In genomic region chr2:105238664-105239240, GRCh38 we compare ENCODE assay signal across 23 cellular contexts. TPM values are rescaled to one million over a fixed set of nuclear protein-coding genes. Genes with fewer than 3 reads are reported as not detected.
A peak's percentile ranks its signal among the peaks of the same experiment; 100 is the strongest.
DNase-seq lines count a peak whose midpoint lies in the region; ATAC-seq and TF ChIP-seq lines count a peak whose summit lies in the region.
"Had no signal": no experiment of that assay in that cellular context is flagged by ENCODE, and none has a peak within 500 bp of the region (broad histone marks: within the 10 kb centered on the region; RNA-seq: fewer than 3 reads in every experiment).

No MANE protein-coding gene starts in this region.

- no peaks in the 10 kb centered on the region for H3K79me1 ChIP-seq in H9 (ENCODE audit: insufficient read depth, low read depth, low read length, poor library complexity, severe bottlenecking)

- no peaks in the 10 kb centered on the region; a peak in 1 of 5 replicates for H3K9me3 Mint-ChIP-seq in H9
- H3K9me3 Mint-ChIP-seq: CD4-positive, alpha-beta T cell; immature natural killer cell; neural crest cell; stimulated activated naive CD8-positive, alpha-beta T cell treated with anti-CD3 and anti-CD28 coated beads, Interleukin-15, Interleukin-2, amounts not matched to agents 100 ng/mL and 50 ng/mL, for 24 hours had no signal

- H3K36me3 ChIP-seq in SJSA1, result no peaks in the 10 kb centered on the region
- H3K36me3 ChIP-seq in iPS-18a (ENCODE audit: control insufficient read depth, low read depth, low read length), result no peaks in the 10 kb centered on the region
- H3K36me3 ChIP-seq: heart right ventricle, left ventricle myocardium inferior, thyroid gland had no signal

- no CpG with 5 or more reads among the region's 14 CpGs for WGBS in H9 (ENCODE audit: extremely low coverage, insufficient read length, low lambda C conversion rate)

- no peak overlapping the region for H3T11ph ChIP-seq in H9 (ENCODE audit: low read length)

- no peak overlapping the region for H2AK5ac ChIP-seq in H9 (ENCODE audit: insufficient read length, low read length)

- H3K36me3 Mint-ChIP-seq in H9 (ENCODE audit: insufficient read depth in 1 of 3, low read depth in 3 of 3), result no peaks in the 10 kb centered on the region; a peak in 1 of 7 replicates
- H3K36me3 Mint-ChIP-seq: immature natural killer cell had no signal

- H3K4me1 ChIP-seq in H9 (ENCODE audit: insufficient read depth, low read length), result no peaks in the 10 kb centered on the region
- H3K4me1 ChIP-seq in SJSA1 (replicated peaks), result peaks cover 30% of the 10 kb centered on the region
- no peaks in the 10 kb centered on the region for H3K4me1 ChIP-seq in iPS-18a (ENCODE audit: control insufficient read depth, low read depth, low read length)
- H3K4me1 ChIP-seq: left ventricle myocardium inferior had no signal

- no peak overlapping the region for H4K91ac ChIP-seq in H9 (ENCODE audit: insufficient read length, low read depth, low read length)

- H2BK120ac ChIP-seq in H9 (ENCODE audit: low read depth, low read length, poor library complexity, severe bottlenecking), result no peak overlapping the region

- no peaks in the 10 kb centered on the region for H3K27me3 ChIP-seq in H9 (ENCODE audit: insufficient read depth, low read length)
- no peaks in the 10 kb centered on the region for H3K27me3 ChIP-seq in SJSA1 (replicated peaks)
- peaks cover 6% of the 10 kb centered on the region for H3K27me3 ChIP-seq in iPS-18a (ENCODE audit: control insufficient read depth, insufficient read depth, low read length)
- H3K27me3 ChIP-seq: thyroid gland had no signal

- H4K8ac ChIP-seq in H9 (replicated peaks; ENCODE audit: insufficient read length, low read depth, low read length), result no peak overlapping the region

- H3K79me2 ChIP-seq in H9 (ENCODE audit: insufficient read depth, low read length), result no peaks in the 10 kb centered on the region

- H3K14ac ChIP-seq in H9 (ENCODE audit: insufficient read depth, low read length), result no peak overlapping the region

- H2BK20ac ChIP-seq in H9 (ENCODE audit: low read depth, low read length, poor library complexity, severe bottlenecking), result no peak overlapping the region

- H3K27ac Mint-ChIP-seq in H9, result 0 out of 7 replicates have a peak overlapping the region, but pooled peaks of 1 of the 3 experiments have one; percentile 57
- H3K27ac Mint-ChIP-seq: activated CD8-positive, alpha-beta T cell treated with anti-CD3 and anti-CD28 coated beads, Interleukin-2, amount 10 ng/mL, durations not matched to agents 7 days and 5 days; CD4-positive, alpha-beta T cell; immature natural killer cell; stimulated activated naive CD8-positive, alpha-beta T cell treated with anti-CD3 and anti-CD28 coated beads, Interleukin-15, Interleukin-2, amounts not matched to agents 100 ng/mL and 50 ng/mL, for 24 hours had no signal

- H2AFZ ChIP-seq in H9 (ENCODE audit: low read length), result no peak overlapping the region

- no peaks in the 10 kb centered on the region for H3K23me2 ChIP-seq in H9 (ENCODE audit: insufficient read length, low read depth, low read length, poor library complexity, severe bottlenecking)

- no peak overlapping the region for H3K9ac ChIP-seq in H9 (ENCODE audit: extremely low read depth, insufficient read length, low read length)
- no peak overlapping the region for H3K9ac ChIP-seq in iPS-18a (ENCODE audit: low read length)

- H2BK5ac ChIP-seq in H9 (ENCODE audit: insufficient read length, low read length), result no peak overlapping the region

- H3K4me3 Mint-ChIP-seq in H9, result peak overlapping the region; percentile 7 to 33; a peak in 2 of 5 replicates
- H3K4me3 Mint-ChIP-seq: activated CD8-positive, alpha-beta T cell treated with anti-CD3 and anti-CD28 coated beads, Interleukin-2, amount 10 ng/mL, durations not matched to agents 7 days and 5 days; CD4-positive, alpha-beta T cell; immature natural killer cell; neural crest cell; stimulated activated naive CD8-positive, alpha-beta T cell treated with anti-CD3 and anti-CD28 coated beads, Interleukin-15, Interleukin-2, amounts not matched to agents 100 ng/mL and 50 ng/mL, for 24 hours had no signal

- H3K9me3 ChIP-seq in H9 (ENCODE audit: control insufficient read depth, low read depth, low read length) (no peaks in the 10 kb centered on the region), SJSA1 (replicated peaks) (no peaks in the 10 kb centered on the region), iPS-18a (ENCODE audit: control insufficient read depth, low read depth, low read length) (no peaks in the 10 kb centered on the region)
- H3K9me3 ChIP-seq: heart right ventricle, left ventricle myocardium inferior, thyroid gland had no signal

- no peak overlapping the region for H2BK12ac ChIP-seq in H9 (ENCODE audit: insufficient read length, low read depth, low read length)

- H2BK15ac ChIP-seq in H9 (ENCODE audit: low read depth, low read length), result no peak overlapping the region

- H3K4me2 ChIP-seq in H9 (ENCODE audit: insufficient read depth, insufficient read length, low read length), result peak overlapping the region; percentile 22

- H3K23ac ChIP-seq in H9 (ENCODE audit: insufficient read length, low read depth, low read length), result no peak overlapping the region

- no peak for DNase-seq in H9
- peak; percentile 76 to 86 for DNase-seq in SJSA1 (ENCODE audit: low read depth in 1 of 2, low spot score in 2 of 2)
- peak; percentile 74 for DNase-seq in renal cortical epithelial cell (ENCODE audit: low read depth)
- no peak for DNase-seq in D341Med (ENCODE audit: low spot score)

- ATAC-seq in GM18907 (IDR thresholded peaks at IDR 0.05; ENCODE audit: unreplicated experiment), result no peak
- ATAC-seq in GM18502 (IDR thresholded peaks at IDR 0.05; ENCODE audit: poor library complexity, unreplicated experiment), result no peak
- ATAC-seq in GM19324 (IDR thresholded peaks at IDR 0.05; ENCODE audit: low FRiP score, unreplicated experiment), result no peak

- H3K4me3 ChIP-seq in SJSA1 (peak overlapping the region; percentile 5; the same call in 1 of the 2 replicates), iPS-18a (ENCODE audit: low read length) (peak overlapping the region; percentile 9)
- H3K4me3 ChIP-seq: heart right ventricle, left ventricle myocardium inferior, thyroid gland had no signal

- no peak overlapping the region for H3K4ac ChIP-seq in H9 (ENCODE audit: low read depth, low read length)

- H3K4me1 Mint-ChIP-seq in H9, result peaks cover 14 to 16% of the 10 kb centered on the region in 2 experiments

- no peak overlapping the region for H4K5ac ChIP-seq in H9 (ENCODE audit: insufficient read length, low read depth, low read length)

- no peak overlapping the region for H3K56ac ChIP-seq in H9 (ENCODE audit: insufficient read length, low read depth, low read length)

- no peak overlapping the region for H3K18ac ChIP-seq in H9 (ENCODE audit: insufficient read length, low read depth, low read length)

- no peak overlapping the region for H3K27ac ChIP-seq in H9 (ENCODE audit: insufficient read length, low read depth, low read length)
- peak overlapping the region; percentile 92 for H3K27ac ChIP-seq in SJSA1
- no peak overlapping the region for H3K27ac ChIP-seq in iPS-18a (ENCODE audit: low read length)
- H3K27ac ChIP-seq: epithelial cell of prostate, heart right ventricle, HL-60, left ventricle myocardium inferior, thyroid gland had no signal

- no peaks in the 10 kb centered on the region for H4K20me1 ChIP-seq in H9 (ENCODE audit: control insufficient read depth, insufficient read depth, insufficient read length)

- no peak for TF ChIP-seq CTCF in H9 (conservative IDR thresholded peaks at IDR 0.05)

- H3K27me3 Mint-ChIP-seq in H9 (ENCODE audit: low read depth), result peaks cover 25% of the 10 kb centered on the region
- H3K27me3 Mint-ChIP-seq: CD4-positive, alpha-beta T cell had no signal

RNA-seq across cellular contexts. Expression of gene GPR45, which starts 2.8 kb away (rescaled TPM):
- total RNA-seq in H9 (2021) (not detected in 2 replicates), renal cortical epithelial cell (not detected in 2 replicates)
- 0.16 and 0.29 TPM in 2 replicates for total RNA-seq in SJSA1 (2014; rRNA removed; shearing (Covaris generic))
- total RNA-seq: activated CD8-positive, alpha-beta T cell treated with anti-CD3 and anti-CD28 coated beads, Interleukin-2, amount 10 ng/mL, durations not matched to agents 7 days and 5 days; CD4-positive, alpha-beta T cell; heart right ventricle; left ventricle myocardium inferior; MCF 10A; mononuclear cell; neural crest cell; OCI-LY7; posterior vena cava; Right ventricle myocardium superior; thyroid gland had no signal

Comparison
In these comparisons a context has a peak if more than half of its experiments do, and no peak if none do; other contexts are left out.
1. DNase-seq: peak in SJSA1 (2 of 2) and renal cortical epithelial cell (single experiment); none in H9 (single experiment) and D341Med (single experiment).